In genomic region chr19:45250832-45251451, GRCh38 we compare ENCODE assay signal across 8 cellular contexts. TPM values are rescaled to one million over a fixed set of nuclear protein-coding genes. Genes with fewer than 3 reads are reported as not detected.
DNase-seq lines count a peak whose midpoint lies in the region; ATAC-seq, FAIRE-seq and TF ChIP-seq lines count a peak whose summit lies in the region.

Gene MARK4 (plus strand): TSS chr19:45251271. CDS start chr19:45251589, 318 bp downstream.

- H4K20me1 ChIP-seq in SU-DHL-6 (ENCODE audit: low read depth, low read length) = no peaks in the 10 kb centered on the region

- FAIRE-seq in pancreas (lab: Jason Lieb, UNC) = no peak

- H3K27me3 ChIP-seq in SU-DHL-6 (ENCODE audit: low read length) (no peaks in the 10 kb centered on the region), pancreas (no peaks in the 10 kb centered on the region), tibial artery (peaks cover 0 to 4% of the 10 kb centered on the region in 2 donors)

- no peaks in the 10 kb centered on the region for H3K36me3 Mint-ChIP-seq in activated naive CD8-positive, alpha-beta T cell treated with anti-CD3 and anti-CD28 coated beads for 36 hours

- H3K4me3 Mint-ChIP-seq in activated naive CD8-positive, alpha-beta T cell treated with anti-CD3 and anti-CD28 coated beads for 36 hours = peak within 1 kb of the TSS; percentile 83

- WGBS in pancreas, 2 donors = 1% methylated on average over 29 to 53 of the region's 58 CpGs

- H3K36me3 ChIP-seq in SU-DHL-6 (ENCODE audit: low read length) (no peaks in the 10 kb centered on the region), pancreas (no peaks in the 10 kb centered on the region), tibial artery (no peaks in the 10 kb centered on the region)

- TF ChIP-seq CTCF in SU-DHL-6 (IDR thresholded peaks at IDR 0.05; ENCODE audit: insufficient read depth, low read length, poor library complexity, severe bottlenecking) (no peak), pancreas (IDR thresholded peaks at IDR 0.05) (no peak), tibial artery (IDR thresholded peaks at IDR 0.05) (no peak)

- in situ Hi-C loops in KBM-7 (cut with MboI; ENCODE audit: low pct_unique_long_range_greater_than_20kb, low sequenced_read_pairs) = no loop called here

- peak within 1 kb of the TSS; percentile 85 for H3K4me2 ChIP-seq in SU-DHL-6 (ENCODE audit: low read depth, low read length, poor library complexity, severe bottlenecking)

- no peaks in the 10 kb centered on the region for H3K9me3 ChIP-seq in SU-DHL-6 (ENCODE audit: insufficient read depth, low read length)
- H3K9me3 ChIP-seq in pancreas = no peaks in the 10 kb centered on the region
- H3K9me3 ChIP-seq in tibial artery = no peaks in the 10 kb centered on the region

- peaks cover 4% of the 10 kb centered on the region for H3K27me3 Mint-ChIP-seq in activated naive CD8-positive, alpha-beta T cell treated with anti-CD3 and anti-CD28 coated beads for 36 hours

- H3F3A ChIP-seq in SU-DHL-6 (ENCODE audit: insufficient read depth) = 0 out of 2 replicates have a peak, but pooled peaks cover 4% of the 10 kb centered on the region

- intact Hi-C loops in Right ventricle myocardium superior (cut with DNase I) = no loop called here
- intact Hi-C loops in pancreas (cut with DNase I) = loop anchor here in 1 of 3 donors (10.0 kb wide), 1 partner anchor 56 kb away; no protein-coding TSS in a partner anchor
- intact Hi-C loops in tibial artery (cut with DNase I; ENCODE audit: low total_unique reads) = loop anchor here (10.0 kb wide), 1 partner anchor 256 kb away; no protein-coding TSS in a partner anchor

- peak; percentile 65 for DNase-seq in EH (ENCODE audit: low read depth)
- DNase-seq in KBM-7 = peak; percentile 32
- DNase-seq in activated naive CD8-positive, alpha-beta T cell treated with anti-CD3 and anti-CD28 coated beads for 36 hours = peak; percentile 61
- peak; percentile 69 for DNase-seq in Right ventricle myocardium superior
- peak; percentile 49 to 79 (median 64) for DNase-seq in pancreas
- peak in 1 of 2 donors; percentile 70 for DNase-seq in tibial artery

- no peaks in the 10 kb centered on the region for H3K9me2 ChIP-seq in SU-DHL-6 (replicated peaks; ENCODE audit: insufficient read depth, low read length)

- H3K79me2 ChIP-seq in SU-DHL-6 (ENCODE audit: insufficient read depth, low read length) = no peaks in the 10 kb centered on the region

- H3K9me3 Mint-ChIP-seq in activated naive CD8-positive, alpha-beta T cell treated with anti-CD3 and anti-CD28 coated beads for 36 hours = no peaks in the 10 kb centered on the region

- no peak within 1 kb of the TSS for H3K27ac ChIP-seq in SU-DHL-6 (ENCODE audit: low read depth, low read length)
- peak within 1 kb of the TSS in 3 of 4 donors; percentile 17 to 46 (median 37) for H3K27ac ChIP-seq in pancreas
- peak within 1 kb of the TSS; percentile 81 to 82 for H3K27ac ChIP-seq in tibial artery

- peak; percentile 80 for ATAC-seq in Right ventricle myocardium superior (ENCODE audit: poor library complexity)
- ATAC-seq in pancreas = peak; percentile 64 to 83 (median 73)
- no peak for ATAC-seq in GM19467 (IDR thresholded peaks at IDR 0.05; ENCODE audit: unreplicated experiment)

- H3K9ac ChIP-seq in SU-DHL-6 (ENCODE audit: low read length) = peak within 1 kb of the TSS; percentile 62

- H3K4me1 ChIP-seq in pancreas (peaks cover 0 to 5% (median 3%) of the 10 kb centered on the region in 3 donors), tibial artery (peaks cover 0 to 56% (median 43%) of the 10 kb centered on the region in 4 donors)

- peak within 1 kb of the TSS; percentile 25 for H3K27ac Mint-ChIP-seq in activated naive CD8-positive, alpha-beta T cell treated with anti-CD3 and anti-CD28 coated beads for 36 hours

- H3K4me3 ChIP-seq in SU-DHL-6 (ENCODE audit: insufficient read depth, low read length, poor library complexity, severe bottlenecking) = peak within 1 kb of the TSS; percentile 66
- H3K4me3 ChIP-seq in pancreas = peak within 1 kb of the TSS; percentile 47 to 88 (median 72)
- peak within 1 kb of the TSS; percentile 97 to 99 for H3K4me3 ChIP-seq in tibial artery

- H3K4me1 Mint-ChIP-seq in activated naive CD8-positive, alpha-beta T cell treated with anti-CD3 and anti-CD28 coated beads for 36 hours = peaks cover 23% of the 10 kb centered on the region

- H2AFZ ChIP-seq in SU-DHL-6 (ENCODE audit: low read depth, low read length, severe bottlenecking) = peak within 1 kb of the TSS; percentile 99

RNA-seq across cellular contexts. Expression of gene MARK4, which starts in this region (rescaled TPM):
- total RNA-seq in activated naive CD8-positive, alpha-beta T cell treated with anti-CD3 and anti-CD28 coated beads for 36 hours = 10 to 100 TPM; 12.6 to 14.9 TPM
- 19.7 TPM for total RNA-seq in Right ventricle myocardium superior
- 10 to 100 TPM; 13.9 to 22.8 (median 20.0) TPM for total RNA-seq in pancreas
- 10 to 100 TPM; 12.8 to 21.0 TPM for polyA plus RNA-seq in pancreas
